In genomic region chr9:36163840-36164175, GRCh38 we compare ENCODE assay signal across 10 cellular contexts. TPM values are rescaled to one million over a fixed set of nuclear protein-coding genes. Genes with fewer than 3 reads are reported as not detected.
DNase-seq lines count a peak whose midpoint lies in the region; ATAC-seq and TF ChIP-seq lines count a peak whose summit lies in the region.
"Had no signal": no experiment of that assay in that cellular context is flagged by ENCODE, and none has a peak within 500 bp of the region (broad histone marks: within the 10 kb centered on the region; RNA-seq: fewer than 3 reads in every experiment).

No MANE protein-coding gene starts in this region.

- H3K4me3 Mint-ChIP-seq in activated CD4-positive, alpha-beta memory T cell treated with anti-CD3 and anti-CD28 coated beads for 36 hours, result no peak overlapping the region
- H3K4me3 Mint-ChIP-seq: IgD-negative memory B cell had no signal

- CTCF ChIA-PET in activated CD4-positive, alpha-beta memory T cell treated with anti-CD3 and anti-CD28 coated beads for 36 hours (lab: Charles Lee), result interaction anchor here (0.9 to 11.4 kb wide), 7 partner anchors 14 to 165 kb away, joined by 3 to 341 read pairs (median 4); partner anchors contain the start of gene GLIPR2

- H3K27me3 ChIP-seq in Peyer's patch (no peaks in the 10 kb centered on the region), esophagus (ENCODE audit: control insufficient read depth in 1 of 2, insufficient read depth in 2 of 2, low read length in 2 of 2) (no peaks in the 10 kb centered on the region)

- 60 to 69% methylated on average over 4 of the region's 4 CpGs for WGBS in esophagus, 2 donors

- POLR2A ChIA-PET in activated CD4-positive, alpha-beta memory T cell treated with anti-CD3 and anti-CD28 coated beads for 36 hours (lab: Charles Lee), result interaction anchor here (1.0 kb wide), 2 partner anchors 12 to 27 kb away, joined by 4 read pairs; partner anchors contain the start of gene GLIPR2

- H3K36me3 ChIP-seq in Peyer's patch (no peaks in the 10 kb centered on the region), esophagus (ENCODE audit: control insufficient read depth in 2 of 2, insufficient read depth in 2 of 2, low read length in 1 of 2) (no peaks in the 10 kb centered on the region)

- H3K36me3 Mint-ChIP-seq in activated CD4-positive, alpha-beta memory T cell treated with anti-CD3 and anti-CD28 coated beads for 36 hours, result peaks cover 2% of the 10 kb centered on the region

- TF ChIP-seq CTCF in AG10803 (conservative IDR thresholded peaks at IDR 0.05; ENCODE audit: low read length) (no peak), Peyer's patch (IDR thresholded peaks at IDR 0.05) (no peak)

- DNase-seq in AG10803 (ENCODE audit: low read depth) (peak; percentile 60), Peyer's patch (no peak), non-pigmented ciliary epithelial cell (ENCODE audit: low read depth) (peak; percentile 42)
- DNase-seq in activated CD4-positive, alpha-beta memory T cell treated with anti-CD3 and anti-CD28 coated beads for 36 hours, result no peak
- DNase-seq in stimulated activated CD4-positive, alpha-beta T cell treated with anti-CD3 and anti-CD28 coated beads, Interleukin-2, amount 100 ng/mL, for 48 hours, result no peak
- DNase-seq: stimulated activated CD4-positive, alpha-beta T cell treated with anti-CD3 and anti-CD28 coated beads, Interleukin-1b, Interleukin-23, amount 100 ng/mL, for 48 hours had no signal

- H3K4me3 ChIP-seq in AG10803 (ENCODE audit: low read length) (no peak overlapping the region), Peyer's patch (no peak overlapping the region), esophagus (ENCODE audit: low read depth in 1 of 2, low read length in 2 of 2) (no peak overlapping the region)

- H3K27ac ChIP-seq in Peyer's patch, result peak overlapping the region; percentile 3 to 78 (median 48)
- H3K27ac ChIP-seq in esophagus (ENCODE audit: low read depth in 2 of 2, low read length in 1 of 2), result peak overlapping the region; percentile 25 to 56

- H3K9me3 ChIP-seq in Peyer's patch (no peaks in the 10 kb centered on the region), esophagus (ENCODE audit: control insufficient read depth in 2 of 2, insufficient read depth in 1 of 2, low read depth in 1 of 2, low read length in 1 of 2) (no peaks in the 10 kb centered on the region)

- ATAC-seq in HG03280 (IDR thresholded peaks at IDR 0.05; ENCODE audit: unreplicated experiment) (no peak), HG02884 (IDR thresholded peaks at IDR 0.05; ENCODE audit: unreplicated experiment) (no peak)

- TF ChIP-seq POLR2A in Peyer's patch (IDR thresholded peaks at IDR 0.05), result no peak

- peaks cover 6% of the 10 kb centered on the region for H3K4me1 Mint-ChIP-seq in activated CD4-positive, alpha-beta memory T cell treated with anti-CD3 and anti-CD28 coated beads for 36 hours (ENCODE audit: low read depth)

- no peaks in the 10 kb centered on the region for H3K27me3 Mint-ChIP-seq in activated CD4-positive, alpha-beta memory T cell treated with anti-CD3 and anti-CD28 coated beads for 36 hours
- H3K27me3 Mint-ChIP-seq: IgD-negative memory B cell had no signal

- no peak overlapping the region for H3K27ac Mint-ChIP-seq in activated CD4-positive, alpha-beta memory T cell treated with anti-CD3 and anti-CD28 coated beads for 36 hours
- H3K27ac Mint-ChIP-seq: IgD-negative memory B cell had no signal

- H3K9me3 Mint-ChIP-seq in activated CD4-positive, alpha-beta memory T cell treated with anti-CD3 and anti-CD28 coated beads for 36 hours, result no peaks in the 10 kb centered on the region
- H3K9me3 Mint-ChIP-seq: IgD-negative memory B cell had no signal

- H3K4me1 ChIP-seq in Peyer's patch (peaks cover 0 to 12% (median 0%) of the 10 kb centered on the region in 4 donors), esophagus (ENCODE audit: control insufficient read depth in 2 of 2, insufficient read depth in 2 of 2, low read length in 1 of 2) (no peaks in the 10 kb centered on the region)

- intact Hi-C loops in activated CD4-positive, alpha-beta memory T cell treated with anti-CD3 and anti-CD28 coated beads for 36 hours (cut with micrococcal nuclease), result no loop called here

RNA-seq across cellular contexts. Expression of gene CCIN, which starts 5.4 kb away (rescaled TPM):
- total RNA-seq in Peyer's patch, result not detected
- polyA plus RNA-seq in esophagus, result not detected
- total RNA-seq in activated CD4-positive, alpha-beta memory T cell treated with anti-CD3 and anti-CD28 coated beads for 36 hours, result not detected

RNA-seq across cellular contexts. Expression of gene CLTA, which starts 26.9 kb away (rescaled TPM):
- total RNA-seq in Peyer's patch, result 100 to 1,000 TPM; 131 to 150 (median 133) TPM
- 100 to 1,000 TPM in 1 of 2 donors, 10 to 100 TPM in 1; 93.2 to 202 TPM for polyA plus RNA-seq in esophagus
- total RNA-seq in activated CD4-positive, alpha-beta memory T cell treated with anti-CD3 and anti-CD28 coated beads for 36 hours, result 100 to 1,000 TPM; 139 to 144 TPM

RNA-seq across cellular contexts. Expression of gene GLIPR2, which starts 27.3 kb away (rescaled TPM):
- 10 to 100 TPM in 2 of 4 donors, 1 to 10 TPM in 2; 8.6 to 31.4 (median 11.6) TPM for total RNA-seq in Peyer's patch
- 1 to 10 TPM; 3.7 to 8.0 TPM for polyA plus RNA-seq in esophagus
- 10 to 100 TPM; 24.7 to 25.8 TPM for total RNA-seq in activated CD4-positive, alpha-beta memory T cell treated with anti-CD3 and anti-CD28 coated beads for 36 hours

Comparison
In these comparisons a context has a peak if more than half of its experiments do, and no peak if none do; other contexts are left out.
1. DNase-seq: peak in AG10803 (single experiment) and non-pigmented ciliary epithelial cell (single experiment); none in Peyer's patch (0 of 3), activated CD4-positive, alpha-beta memory T cell treated with anti-CD3 and anti-CD28 coated beads for 36 hours (single experiment) and stimulated activated CD4-positive, alpha-beta T cell treated with anti-CD3 and anti-CD28 coated beads, Interleukin-2, amount 100 ng/mL, for 48 hours (0 of 2).